Comparison of ENCODE assay signal across 17 cellular contexts in the genomic region with DNA sequence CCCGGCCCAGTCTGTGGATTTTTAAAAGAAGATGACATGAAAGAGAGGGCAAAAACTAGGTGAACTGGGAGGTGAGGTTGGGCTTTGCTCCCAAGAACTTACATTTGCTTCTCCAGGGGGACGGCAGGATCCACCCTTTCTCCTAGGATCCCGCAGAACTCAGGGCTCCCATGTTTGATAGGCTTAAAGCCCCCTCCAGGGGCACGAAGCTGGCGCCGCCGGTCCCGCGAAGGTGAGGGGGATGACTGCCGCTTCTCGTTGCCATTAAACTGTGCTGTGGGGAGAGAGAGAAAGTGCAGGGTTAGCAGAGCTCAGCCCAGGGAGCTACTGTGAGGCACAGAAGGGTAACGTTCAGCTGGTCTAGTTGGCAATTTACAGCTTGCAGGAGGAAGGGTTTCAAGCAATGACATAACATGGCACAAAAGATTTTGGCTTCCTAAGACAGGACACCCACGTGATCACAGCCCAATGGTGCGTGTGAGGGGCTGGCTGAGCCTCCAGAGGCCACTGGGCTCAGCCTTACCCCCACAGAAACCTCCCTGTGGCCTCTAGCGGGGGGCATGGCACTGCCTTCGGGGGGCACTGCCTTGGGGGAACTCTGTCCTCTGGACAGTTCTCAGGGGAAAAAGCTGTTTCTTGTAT.
"Had no signal": no experiment of that assay in that cellular context is flagged by ENCODE, and none has a peak within 500 bp of the region (broad histone marks: within the 10 kb centered on the region; RNA-seq: fewer than 3 reads in every experiment).

No MANE protein-coding gene starts in this region.

- H3K9me3 Mint-ChIP-seq: activated CD4-positive, alpha-beta memory T cell treated with anti-CD3 and anti-CD28 coated beads, Interleukin-2, amount 10 ng/mL, durations not matched to agents 7 days and 5 days; activated naive CD8-positive, alpha-beta T cell treated with anti-CD3 and anti-CD28 coated beads, Interleukin-2, amount 10 ng/mL, durations not matched to agents 7 days and 5 days; natural killer cell treated with Interleukin-12 subunit alpha and Interleukin-12 subunit beta and Interleukin-15 and Interleukin-18, amount 100 ng/mL, for 72 hours; stimulated activated naive CD8-positive, alpha-beta T cell treated with anti-CD3 and anti-CD28 coated beads, Interleukin-15, amount 100 ng/mL, for 72 hours had no signal

- H3K27me3 Mint-ChIP-seq: activated CD4-positive, alpha-beta memory T cell treated with anti-CD3 and anti-CD28 coated beads, Interleukin-2, amount 10 ng/mL, durations not matched to agents 7 days and 5 days; activated naive CD8-positive, alpha-beta T cell treated with anti-CD3 and anti-CD28 coated beads, Interleukin-2, amount 10 ng/mL, durations not matched to agents 7 days and 5 days; natural killer cell treated with Interleukin-12 subunit alpha and Interleukin-12 subunit beta and Interleukin-15 and Interleukin-18, amount 100 ng/mL, for 72 hours; stimulated activated naive CD8-positive, alpha-beta T cell treated with anti-CD3 and anti-CD28 coated beads, Interleukin-15, amount 100 ng/mL, for 72 hours had no signal

- H3K4me3 ChIP-seq: breast epithelium, esophagus muscularis mucosa, lung, psoas muscle, thoracic aorta, vagina had no signal

- H3K36me3 Mint-ChIP-seq: activated naive CD8-positive, alpha-beta T cell treated with anti-CD3 and anti-CD28 coated beads, Interleukin-2, amount 10 ng/mL, durations not matched to agents 7 days and 5 days; natural killer cell treated with Interleukin-12 subunit alpha and Interleukin-12 subunit beta and Interleukin-15 and Interleukin-18, amount 100 ng/mL, for 72 hours had no signal

- H3K27me3 ChIP-seq: esophagus muscularis mucosa, vagina had no signal

- ATAC-seq: natural killer cell treated with Interleukin-12 subunit alpha and Interleukin-12 subunit beta and Interleukin-15 and Interleukin-18, amount 100 ng/mL, for 72 hours; psoas muscle; stimulated activated naive CD8-positive, alpha-beta T cell treated with anti-CD3 and anti-CD28 coated beads, Interleukin-15, amount 100 ng/mL, for 72 hours had no signal

- H3K9me3 ChIP-seq: breast epithelium, esophagus muscularis mucosa, psoas muscle, thoracic aorta, vagina had no signal

- H3K4me1 ChIP-seq: breast epithelium had no signal

- H3K27ac Mint-ChIP-seq: activated CD4-positive, alpha-beta memory T cell treated with anti-CD3 and anti-CD28 coated beads, Interleukin-2, amount 10 ng/mL, durations not matched to agents 7 days and 5 days; activated naive CD8-positive, alpha-beta T cell treated with anti-CD3 and anti-CD28 coated beads, Interleukin-2, amount 10 ng/mL, durations not matched to agents 7 days and 5 days; natural killer cell treated with Interleukin-12 subunit alpha and Interleukin-12 subunit beta and Interleukin-15 and Interleukin-18, amount 100 ng/mL, for 72 hours had no signal

- H3K27ac ChIP-seq: breast epithelium, esophagus muscularis mucosa, psoas muscle, thoracic aorta, vagina, VCaP had no signal

- H3K36me3 ChIP-seq: breast epithelium, thoracic aorta, vagina had no signal

- H3K4me3 Mint-ChIP-seq: activated CD4-positive, alpha-beta memory T cell treated with anti-CD3 and anti-CD28 coated beads, Interleukin-2, amount 10 ng/mL, durations not matched to agents 7 days and 5 days; activated naive CD8-positive, alpha-beta T cell treated with anti-CD3 and anti-CD28 coated beads, Interleukin-2, amount 10 ng/mL, durations not matched to agents 7 days and 5 days; natural killer cell treated with Interleukin-12 subunit alpha and Interleukin-12 subunit beta and Interleukin-15 and Interleukin-18, amount 100 ng/mL, for 72 hours; stimulated activated naive CD8-positive, alpha-beta T cell treated with anti-CD3 and anti-CD28 coated beads, Interleukin-15, amount 100 ng/mL, for 72 hours had no signal

- DNase-seq: activated CD4-positive, alpha-beta memory T cell treated with anti-CD3 and anti-CD28 coated beads, Interleukin-2, amount 10 ng/mL, durations not matched to agents 7 days and 5 days; activated naive CD8-positive, alpha-beta T cell treated with anti-CD3 and anti-CD28 coated beads, Interleukin-2, amount 10 ng/mL, durations not matched to agents 7 days and 5 days; activated T-cell treated with anti-CD3 and anti-CD28 coated beads, Interleukin-2, amount 50 U/mL, for 48 hours; glutamatergic neuron; occipital lobe; psoas muscle; stimulated activated CD4-positive, alpha-beta T cell treated with anti-CD3 and anti-CD28 coated beads, Interleukin-4, amount 100 ng/mL, for 1 hour; stimulated activated CD8-positive, alpha-beta memory T cell treated with anti-CD3 and anti-CD28 coated beads, Interleukin-4, amount 100 ng/mL, for 48 hours; stimulated activated naive CD8-positive, alpha-beta T cell treated with anti-CD3 and anti-CD28 coated beads, Interleukin-15, amount 100 ng/mL, for 72 hours; T1000 had no signal
